8 cellular contexts compared by ENCODE assay signal in the genomic region with DNA sequence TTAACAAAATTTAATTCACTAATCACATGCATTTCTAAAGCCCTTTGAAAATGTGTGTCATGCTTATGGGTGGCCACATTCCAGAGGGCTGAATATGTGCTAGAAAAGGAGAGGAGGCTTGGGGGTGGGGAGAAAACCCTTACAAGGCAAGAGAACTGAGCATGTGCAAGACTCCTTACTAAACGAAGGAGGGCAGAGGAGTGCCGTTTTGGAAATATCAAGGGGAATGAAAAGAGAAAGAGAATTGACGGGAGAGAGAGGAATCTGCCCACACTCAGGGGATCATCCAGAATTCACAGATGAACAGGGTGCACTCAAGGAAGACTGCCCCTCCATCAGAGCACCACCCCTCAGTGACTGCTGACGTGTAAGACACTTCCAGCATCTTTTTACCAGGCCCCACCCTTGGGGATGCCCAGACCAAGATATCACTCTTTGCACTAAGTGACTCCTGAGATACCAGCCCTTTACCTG.
DNase-seq lines count a peak whose midpoint lies in the region; ATAC-seq lines count a peak whose summit lies in the region.

No MANE protein-coding gene starts in this region.

- no peaks in the 10 kb centered on the region for H3K36me3 ChIP-seq in rectal smooth muscle tissue (ENCODE audit: control insufficient read depth, insufficient read depth, low read length)

- peak overlapping the region; percentile 55 for H3K4me3 ChIP-seq in rectal smooth muscle tissue (ENCODE audit: low read length)

- no peak for ATAC-seq in HG03520 (IDR thresholded peaks at IDR 0.05; ENCODE audit: unreplicated experiment)

- intact Hi-C loops in head of caudate nucleus (cut with DNase I), result no loop called here

- peak; percentile 94 for DNase-seq in GM04504 (ENCODE audit: low read depth)
- DNase-seq in T1000 (lab: John Stamatoyannopoulos, UW), result peak; percentile 76
- DNase-seq in head of caudate nucleus, result peak in 37 of 42 donors; percentile 11 to 84 (median 44)
- DNase-seq in NK-92 treated with Interleukin-12 subunit alpha and Interleukin-12 subunit beta, amount 100 ng/mL, for 24 hours (lab: John Stamatoyannopoulos, UW), result no peak
- DNase-seq in stimulated activated CD4-positive, alpha-beta T cell treated with anti-CD3 and anti-CD28 coated beads, Interleukin-12 subunit alpha, Interleukin-12 subunit beta, amount 100 ng/mL, for 4 hours, result no peak
- no peak for DNase-seq in MV-4-11 (lab: John Stamatoyannopoulos, UW)

- peak overlapping the region; percentile 86 for H3K27ac ChIP-seq in rectal smooth muscle tissue (ENCODE audit: low read depth, low read length)

- no peak overlapping the region for H3K9ac ChIP-seq in rectal smooth muscle tissue (ENCODE audit: low read length)

- H3K4me1 ChIP-seq in rectal smooth muscle tissue (ENCODE audit: control insufficient read depth, insufficient read depth, low read length), result peaks cover 19% of the 10 kb centered on the region

- no peaks in the 10 kb centered on the region for H3K27me3 ChIP-seq in rectal smooth muscle tissue (ENCODE audit: control insufficient read depth, insufficient read depth, low read length)

Comparison
In these comparisons a context has a peak if more than half of its experiments do, and no peak if none do; other contexts are left out.
1. DNase-seq: peak in GM04504 (single experiment), T1000 (single experiment) and head of caudate nucleus (37 of 42); none in NK-92 treated with Interleukin-12 subunit alpha and Interleukin-12 subunit beta, amount 100 ng/mL, for 24 hours (single experiment), stimulated activated CD4-positive, alpha-beta T cell treated with anti-CD3 and anti-CD28 coated beads, Interleukin-12 subunit alpha, Interleukin-12 subunit beta, amount 100 ng/mL, for 4 hours (single experiment) and MV-4-11 (single experiment).